15 cellular contexts compared by ENCODE assay signal in genomic region chr12:64891629-64892028, GRCh38.
"Had no signal": no experiment of that assay in that cellular context is flagged by ENCODE, and none has a peak within 500 bp of the region (broad histone marks: within the 10 kb centered on the region; RNA-seq: fewer than 3 reads in every experiment).

No MANE protein-coding gene starts in this region.

- H3K4me1 ChIP-seq: adrenal gland had no signal

- H3K9me3 Mint-ChIP-seq: activated CD4-positive, alpha-beta memory T cell treated with anti-CD3 and anti-CD28 coated beads, Interleukin-2, amount 10 ng/mL, durations not matched to agents 7 days and 5 days; activated CD4-positive, alpha-beta T cell treated with anti-CD3 and anti-CD28 coated beads, Interleukin-2, amount 10 ng/mL, durations not matched to agents 7 days and 5 days; activated naive CD4-positive, alpha-beta T cell treated with anti-CD3 and anti-CD28 coated beads, Interleukin-2, amount 10 ng/mL, durations not matched to agents 7 days and 5 days; activated naive CD8-positive, alpha-beta T cell treated with anti-CD3 and anti-CD28 coated beads, Interleukin-2, amount 10 ng/mL, durations not matched to agents 7 days and 5 days; activated T-cell treated with anti-CD3 and anti-CD28 coated beads, Interleukin-2, amount 50 U/mL, for 72 hours; activated T-helper 2 cell treated with anti-CD3 and anti-CD28 coated beads, Interferon-gamma antibody, Interleukin-2, Interleukin-4, amounts not matched to agents 10 μg/mL and 5 μg/mL and 100 μg/mL, durations not matched to agents 14 hours and 24 hours and 36 hours; T-cell had no signal

- H3K36me3 Mint-ChIP-seq: activated naive CD4-positive, alpha-beta T cell treated with anti-CD3 and anti-CD28 coated beads, Interleukin-2, amount 10 ng/mL, durations not matched to agents 7 days and 5 days; activated naive CD8-positive, alpha-beta T cell treated with anti-CD3 and anti-CD28 coated beads, Interleukin-2, amount 10 ng/mL, durations not matched to agents 7 days and 5 days; T-cell had no signal

- H3K27ac Mint-ChIP-seq: activated CD4-positive, alpha-beta memory T cell treated with anti-CD3 and anti-CD28 coated beads, Interleukin-2, amount 10 ng/mL, durations not matched to agents 7 days and 5 days; activated CD4-positive, alpha-beta T cell treated with anti-CD3 and anti-CD28 coated beads, Interleukin-2, amount 10 ng/mL, durations not matched to agents 7 days and 5 days; activated naive CD4-positive, alpha-beta T cell treated with anti-CD3 and anti-CD28 coated beads, Interleukin-2, amount 10 ng/mL, durations not matched to agents 7 days and 5 days; activated naive CD8-positive, alpha-beta T cell treated with anti-CD3 and anti-CD28 coated beads, Interleukin-2, amount 10 ng/mL, durations not matched to agents 7 days and 5 days; activated T-cell treated with anti-CD3 and anti-CD28 coated beads, Interleukin-2, amount 50 U/mL, for 72 hours; activated T-helper 2 cell treated with anti-CD3 and anti-CD28 coated beads, Interferon-gamma antibody, Interleukin-2, Interleukin-4, amounts not matched to agents 10 μg/mL and 5 μg/mL and 100 μg/mL, durations not matched to agents 14 hours and 24 hours and 36 hours had no signal

- H3K9me3 ChIP-seq: adrenal gland had no signal

- H3K4me3 ChIP-seq: adrenal gland, SK-N-MC had no signal

- DNase-seq: activated CD4-positive, alpha-beta memory T cell treated with anti-CD3 and anti-CD28 coated beads, Interleukin-2, amount 10 ng/mL, durations not matched to agents 7 days and 5 days; activated CD4-positive, CD25-positive, alpha-beta regulatory T cell; activated gamma-delta T cell treated with Interleukin-2 at 50 U/mL for 16 hours; activated naive CD4-positive, alpha-beta T cell treated with anti-CD3 and anti-CD28 coated beads, Interleukin-2, amount 10 ng/mL, durations not matched to agents 7 days and 5 days; activated naive CD8-positive, alpha-beta T cell treated with anti-CD3 and anti-CD28 coated beads, Interleukin-2, amount 10 ng/mL, durations not matched to agents 7 days and 5 days; activated T-cell treated with anti-CD3 and anti-CD28 coated beads for 4 hours; adrenal gland; KG1; NCI-H2081 treated with DMSO at 0.1 percent for 48 hours; NCI-H524 treated with DMSO at 0.1 percent for 48 hours had no signal

- H3K36me3 ChIP-seq: adrenal gland had no signal

- H3K27me3 ChIP-seq: adrenal gland had no signal

- H3K27ac ChIP-seq: adrenal gland, SK-N-MC had no signal
